ENCODE assay signal across 8 cellular contexts in genomic region chr14:60093088-60093487, GRCh38. TPM values are rescaled to one million over a fixed set of nuclear protein-coding genes. Genes with fewer than 3 reads are reported as not detected.
DNase-seq lines count a peak whose midpoint lies in the region; ATAC-seq, FAIRE-seq and TF ChIP-seq lines count a peak whose summit lies in the region.

No MANE protein-coding gene starts in this region.

- peaks cover 38% of the 10 kb centered on the region for H3K4me1 Mint-ChIP-seq in stimulated activated naive CD8-positive, alpha-beta T cell treated with anti-CD3 and anti-CD28 coated beads, Interleukin-15, Interleukin-2, amounts not matched to agents 100 ng/mL and 50 ng/mL, for 24 hours (ENCODE audit: low read depth)

- H4K5ac ChIP-seq in mesendoderm (ENCODE audit: low read length), result no peak overlapping the region

- TF ChIP-seq CTCF in body of pancreas (IDR thresholded peaks at IDR 0.05), result no peak

- H2AK5ac ChIP-seq in mesendoderm (ENCODE audit: low read length), result no peak overlapping the region

- WGBS in body of pancreas, 2 donors, result 15 to 17% methylated on average over 3 of the region's 3 CpGs
- no CpG with 5 or more reads among the region's 3 CpGs for WGBS in mesendoderm (ENCODE audit: extremely low coverage, insufficient coverage, low lambda C conversion rate)

- H3K27ac Mint-ChIP-seq in stimulated activated naive CD8-positive, alpha-beta T cell treated with anti-CD3 and anti-CD28 coated beads, Interleukin-15, Interleukin-2, amounts not matched to agents 100 ng/mL and 50 ng/mL, for 24 hours, result peak overlapping the region; percentile 95

- no peaks in the 10 kb centered on the region for H3K9me3 ChIP-seq in body of pancreas

- H3K23ac ChIP-seq in mesendoderm (ENCODE audit: low read length), result no peak overlapping the region

- no peaks in the 10 kb centered on the region for H3K27me3 Mint-ChIP-seq in stimulated activated naive CD8-positive, alpha-beta T cell treated with anti-CD3 and anti-CD28 coated beads, Interleukin-15, Interleukin-2, amounts not matched to agents 100 ng/mL and 50 ng/mL, for 24 hours

- TF ChIP-seq POLR2A in body of pancreas (IDR thresholded peaks at IDR 0.05) (no peak), H54 (IDR thresholded peaks at IDR 0.05; ENCODE audit: low read depth, low read length) (no peak)

- H2BK120ac ChIP-seq in mesendoderm (ENCODE audit: low read depth, low read length), result no peak overlapping the region

- H3K36me3 Mint-ChIP-seq in stimulated activated naive CD8-positive, alpha-beta T cell treated with anti-CD3 and anti-CD28 coated beads, Interleukin-15, Interleukin-2, amounts not matched to agents 100 ng/mL and 50 ng/mL, for 24 hours (ENCODE audit: low read depth), result peaks cover 24% of the 10 kb centered on the region

- no peaks in the 10 kb centered on the region for H3K9me3 Mint-ChIP-seq in stimulated activated naive CD8-positive, alpha-beta T cell treated with anti-CD3 and anti-CD28 coated beads, Interleukin-15, Interleukin-2, amounts not matched to agents 100 ng/mL and 50 ng/mL, for 24 hours

- intact Hi-C loops in body of pancreas (cut with DNase I), result no loop called here

- peak overlapping the region; percentile 14 for H4K8ac ChIP-seq in mesendoderm (ENCODE audit: low read depth, low read length)

- peaks cover 10% of the 10 kb centered on the region for H3K79me1 ChIP-seq in mesendoderm (ENCODE audit: low read length)

- H3K36me3 ChIP-seq in body of pancreas (replicated peaks in 1 of 2; ENCODE audit: insufficient read depth in 1 of 2, low read depth in 2 of 2) (no peaks in the 10 kb centered on the region), mesendoderm (ENCODE audit: control insufficient read depth, insufficient read depth, low read length) (no peaks in the 10 kb centered on the region)

- FAIRE-seq in H54 (lab: Jason Lieb, UNC), result no peak

- no peaks in the 10 kb centered on the region for H3K27me3 ChIP-seq in body of pancreas
- H3K27me3 ChIP-seq in mesendoderm (ENCODE audit: insufficient read depth, low read length, poor library complexity), result no peaks in the 10 kb centered on the region

- no peak overlapping the region for H3K18ac ChIP-seq in mesendoderm (ENCODE audit: low read length)

- peak overlapping the region in 1 of 2 donors; percentile 59 for H3K4me3 ChIP-seq in body of pancreas
- H3K4me3 ChIP-seq in mesendoderm (ENCODE audit: low read length), result peak overlapping the region; percentile 69

- H3K27ac ChIP-seq in body of pancreas (peak overlapping the region; percentile 93 to 98 (median 94)), mesendoderm (ENCODE audit: low read depth, low read length) (no peak overlapping the region)

- H3K4me2 ChIP-seq in mesendoderm (ENCODE audit: low read length), result peak overlapping the region; percentile 47

- H3K79me2 ChIP-seq in mesendoderm (ENCODE audit: control insufficient read depth, insufficient read depth, low read length), result peaks cover 49% of the 10 kb centered on the region

- H3K4ac ChIP-seq in mesendoderm (ENCODE audit: low read depth, low read length), result no peak overlapping the region

- H2BK5ac ChIP-seq in mesendoderm (ENCODE audit: low read length), result no peak overlapping the region

- no peak overlapping the region for H2BK15ac ChIP-seq in mesendoderm (replicated peaks; ENCODE audit: low read depth)

- H3K4me1 ChIP-seq in body of pancreas (peaks cover 26% of the 10 kb centered on the region), mesendoderm (ENCODE audit: control insufficient read depth, low read depth, low read length) (peaks cover 5% of the 10 kb centered on the region)

- H3K9ac ChIP-seq in mesendoderm (ENCODE audit: low read length), result peak overlapping the region; percentile 84

- peak overlapping the region; percentile 98 for H3K56ac ChIP-seq in mesendoderm (ENCODE audit: low read length)

- peak overlapping the region; percentile 96 for H3K4me3 Mint-ChIP-seq in stimulated activated naive CD8-positive, alpha-beta T cell treated with anti-CD3 and anti-CD28 coated beads, Interleukin-15, Interleukin-2, amounts not matched to agents 100 ng/mL and 50 ng/mL, for 24 hours

- DNase-seq in stimulated activated naive CD8-positive, alpha-beta T cell treated with anti-CD3 and anti-CD28 coated beads, Interleukin-15, Interleukin-2, amounts not matched to agents 100 U/mL and 50 U/mL, for 24 hours, result no peak
- DNase-seq in body of pancreas, result no peak
- no peak for DNase-seq in mesendoderm
- no peak for DNase-seq in DMS53 treated with DMSO at 0.1 percent for 48 hours (lab: John Stamatoyannopoulos, UW; ENCODE audit: unreplicated experiment)
- no peak for DNase-seq in H54 (ENCODE audit: insufficient read length, low spot score)
- no peak for DNase-seq in AG08395 (ENCODE audit: low spot score)

- ATAC-seq in stimulated activated naive CD8-positive, alpha-beta T cell treated with anti-CD3 and anti-CD28 coated beads, Interleukin-15, Interleukin-2, amounts not matched to agents 100 U/mL and 50 U/mL, for 24 hours, result no peak
- ATAC-seq in body of pancreas (no peak), GM18519 (IDR thresholded peaks at IDR 0.05; ENCODE audit: low FRiP score, unreplicated experiment) (no peak)

RNA-seq across cellular contexts. Expression of gene PCNX4, which starts 1.4 kb away (rescaled TPM):
- 10 to 100 TPM; 37.6 to 71.2 TPM for total RNA-seq in body of pancreas
- 55.8 TPM for polyA plus RNA-seq in mesendoderm (2013, experiment 1 of 2)
- 45.3 TPM for polyA plus RNA-seq in mesendoderm (2013, experiment 2 of 2)
